Comparison of ENCODE assay signal across 8 cellular contexts in genomic region chr12:13864081-13864673, GRCh38.
DNase-seq lines count a peak whose midpoint lies in the region; ATAC-seq, FAIRE-seq and TF ChIP-seq lines count a peak whose summit lies in the region.

No MANE protein-coding gene starts in this region.

- peak; percentile 85 for ATAC-seq in HG02870 (IDR thresholded peaks at IDR 0.05; ENCODE audit: unreplicated experiment)

- peaks cover 3% of the 10 kb centered on the region for H3K27me3 ChIP-seq in mammary epithelial cell (ENCODE audit: insufficient read depth, low read length)

- H3K79me2 ChIP-seq in mammary epithelial cell (ENCODE audit: insufficient read depth, low read length), result no peaks in the 10 kb centered on the region

- no peak overlapping the region for H3K4me3 Mint-ChIP-seq in T-helper 2 cell treated with Interferon-gamma antibody and Interleukin-4, amounts not matched to agents 5 μg/mL and 100 μg/mL, for 36 hours

- H3K36me3 Mint-ChIP-seq in T-helper 2 cell treated with Interferon-gamma antibody and Interleukin-4, amounts not matched to agents 5 μg/mL and 100 μg/mL, for 36 hours (ENCODE audit: low read depth), result no peaks in the 10 kb centered on the region

- H3K27ac Mint-ChIP-seq in T-helper 2 cell treated with Interferon-gamma antibody and Interleukin-4, amounts not matched to agents 5 μg/mL and 100 μg/mL, for 36 hours, result no peak overlapping the region

- no TSS peak for BruUV-seq in mammary epithelial cell (replicated peaks; lab: Mats Ljungman, UMichigan)

- H3K4me1 ChIP-seq in mammary epithelial cell (ENCODE audit: insufficient read depth, low read length), result no peaks in the 10 kb centered on the region
- no peaks in the 10 kb centered on the region for H3K4me1 ChIP-seq in kidney (ENCODE audit: control insufficient read depth in 1 of 2, insufficient read depth in 1 of 2, low read depth in 1 of 2, low read length in 2 of 2)

- no peak overlapping the region for H2AFZ ChIP-seq in mammary epithelial cell (ENCODE audit: low read depth, low read length)

- TF ChIP-seq CTCF in mammary epithelial cell (conservative IDR thresholded peaks at IDR 0.05 in 1 of 2, IDR thresholded peaks at IDR 0.05 in 1 of 2; ENCODE audit: extremely low read depth in 1 of 2, insufficient read depth in 1 of 2, low read depth in 1 of 2, low read length in 2 of 2) (peak; percentile 95 to 98), kidney (IDR thresholded peaks at IDR 0.05; ENCODE audit: borderline replicate concordance, extremely low read depth, insufficient read depth) (peak; percentile 87)

- H3K4me3 ChIP-seq in mammary epithelial cell (replicated peaks in 1 of 3; ENCODE audit: insufficient read depth in 1 of 3, low read depth in 2 of 3, low read length in 3 of 3) (no peak overlapping the region), kidney (ENCODE audit: low read length in 2 of 2) (no peak overlapping the region)

- no peak overlapping the region for H3K4me2 ChIP-seq in mammary epithelial cell (ENCODE audit: insufficient read depth, low read depth, low read length)

- peaks cover 5% of the 10 kb centered on the region for H3K27me3 Mint-ChIP-seq in T-helper 2 cell treated with Interferon-gamma antibody and Interleukin-4, amounts not matched to agents 5 μg/mL and 100 μg/mL, for 36 hours (ENCODE audit: low read depth)

- no peaks in the 10 kb centered on the region for H4K20me1 ChIP-seq in mammary epithelial cell (ENCODE audit: insufficient read depth, low read length)

- DNase-seq in SIG-M5 treated with dmso at 0.1 percent for 504 hours (lab: John Stamatoyannopoulos, UW; ENCODE audit: unreplicated experiment), result peak; percentile 64
- no peak for DNase-seq in SIG-M5 (lab: John Stamatoyannopoulos, UW)
- peak; percentile 2 for DNase-seq in NCI-H1436 treated with DMSO at 0.1 percent for 48 hours (lab: John Stamatoyannopoulos, UW)
- DNase-seq in T-helper 2 cell treated with Interferon-gamma antibody and Interleukin-4, amounts not matched to agents 5 μg/mL and 100 μg/mL, for 36 hours (ENCODE audit: low spot score), result peak; percentile 18
- peak; percentile 47 for DNase-seq in mammary epithelial cell
- DNase-seq in kidney, result peak; percentile 87
- peak; percentile 8 for DNase-seq in stimulated activated CD4-positive, alpha-beta T cell treated with anti-CD3 and anti-CD28 coated beads, Interleukin-2, amount 100 ng/mL, for 4 hours (ENCODE audit: low read depth)

- intact Hi-C loops in mammary epithelial cell (cut with micrococcal nuclease) (loop anchor here (1.0 to 10.0 kb wide), 4 partner anchors 81 to 589 kb away; no protein-coding TSS in a partner anchor), kidney (cut with DNase I) (loop anchor here (10.0 kb wide), 1 partner anchor 301 kb away; no protein-coding TSS in a partner anchor)

- H3K9me3 Mint-ChIP-seq in T-helper 2 cell treated with Interferon-gamma antibody and Interleukin-4, amounts not matched to agents 5 μg/mL and 100 μg/mL, for 36 hours, result no peaks in the 10 kb centered on the region

- no peak overlapping the region for H3K9ac ChIP-seq in mammary epithelial cell (ENCODE audit: insufficient read depth, low read length)
- H3K9ac ChIP-seq in kidney (ENCODE audit: low read length in 2 of 2), result no peak overlapping the region

- CTCF ChIA-PET in mammary epithelial cell (lab: Charles Lee; ENCODE audit: low non-redundant PET), result interaction anchor here (0.6 to 1.0 kb wide), 3 partner anchors 14 to 378 kb away, joined by 3 read pairs; no protein-coding TSS in a partner anchor

- H3K9me3 ChIP-seq in mammary epithelial cell (replicated peaks; ENCODE audit: insufficient read depth, low read length), result no peaks in the 10 kb centered on the region
- H3K9me3 ChIP-seq in kidney (ENCODE audit: control insufficient read depth in 1 of 2, low read length in 2 of 2), result no peaks in the 10 kb centered on the region

- WGBS in mammary epithelial cell (ENCODE audit: low coverage, missing lambda C conversion rate), result 12% methylated on average over 9 of the region's 9 CpGs

- in situ Hi-C loops in mammary epithelial cell (cut with MboI; ENCODE audit: low sequenced_read_pairs in 2 of 2), result loop anchor here (10.0 to 25.0 kb wide), 2 partner anchors 298 to 301 kb away; no protein-coding TSS in a partner anchor

- FAIRE-seq in kidney (lab: Jason Lieb, UNC), result peak; percentile 82

- dilution Hi-C loops in mammary epithelial cell (cut with HindIII; ENCODE audit: low sequenced_read_pairs), result no loop called here

- no peak overlapping the region for H3K27ac ChIP-seq in mammary epithelial cell (ENCODE audit: insufficient read depth, low read depth, low read length)
- no peak overlapping the region for H3K27ac ChIP-seq in kidney (ENCODE audit: low read depth in 2 of 2, low read length in 2 of 2)

- H3K36me3 ChIP-seq in mammary epithelial cell (ENCODE audit: insufficient read depth, low read length) (no peaks in the 10 kb centered on the region), kidney (ENCODE audit: control insufficient read depth in 1 of 2, insufficient read depth in 2 of 2, low read length in 2 of 2) (no peaks in the 10 kb centered on the region)

- no peaks in the 10 kb centered on the region for H3K4me1 Mint-ChIP-seq in T-helper 2 cell treated with Interferon-gamma antibody and Interleukin-4, amounts not matched to agents 5 μg/mL and 100 μg/mL, for 36 hours (ENCODE audit: low read depth)
